Comparison of ENCODE assay signal across 1 cellular context in genomic region chr7:66099551-66100407, GRCh38.
TF ChIP-seq lines count a peak whose summit lies in the region.

No MANE protein-coding gene starts in this region.

TF ChIP-seq in K562, 482 proteins besides CTCF, POLR2A, EP300 and RAD21 (continued from another document and continues in another):
- TF ChIP-seq ZBTB26 (CRISPR knock-in tag; IDR thresholded peaks at IDR 0.05) (peak; percentile 94), ZNF780A (CRISPR knock-in tag; IDR thresholded peaks at IDR 0.05) (no peak), NFIX (CRISPR knock-in tag; IDR thresholded peaks at IDR 0.05; ENCODE audit: low read depth) (no peak), SRSF7 (optimal IDR thresholded peaks at IDR 0.05; ENCODE audit: low read depth, low read length) (no peak), STAG1 (CRISPR knock-in tag; IDR thresholded peaks at IDR 0.05; ENCODE audit: borderline replicate concordance) (no peak), KDM1A (IDR thresholded peaks at IDR 0.05) (peak; percentile 87 to 90), KDM4B (IDR thresholded peaks at IDR 0.05; ENCODE audit: borderline replicate concordance in 2 of 2, low read depth in 1 of 2) (0 out of 4 replicates have a peak, but pooled peaks of 1 of the 2 experiments have one; percentile 36), MAZ (CRISPR knock-in tag; conservative IDR thresholded peaks at IDR 0.05 in 1 of 2, IDR thresholded peaks at IDR 0.05 in 1 of 2) (peak in 1 of 2 experiments; percentile 63; a peak in 3 of 4 replicates), ZNF24 (IDR thresholded peaks at IDR 0.05) (no peak), ZHX1 (conservative IDR thresholded peaks at IDR 0.05; ENCODE audit: low read length) (no peak), RUNX1 (IDR thresholded peaks at IDR 0.05; ENCODE audit: low read depth) (no peak), GABPA (tag; conservative IDR thresholded peaks at IDR 0.05; ENCODE audit: low read depth) (peak; percentile 41; the same call in 1 of the 2 replicates), ARID1B (IDR thresholded peaks at IDR 0.05) (peak; percentile 79), BRF1 (IDR thresholded peaks at IDR 0.05; ENCODE audit: borderline replicate concordance, extremely low read depth, insufficient read length) (no peak), HIVEP1 (CRISPR knock-in tag; IDR thresholded peaks at IDR 0.05) (no peak), ELK1 (CRISPR knock-in tag; IDR thresholded peaks at IDR 0.05) (no peak), DEAF1 (CRISPR knock-in tag; IDR thresholded peaks at IDR 0.05) (no peak), VEZF1 (CRISPR knock-in tag; IDR thresholded peaks at IDR 0.05) (peak; percentile 75), PHB2 (IDR thresholded peaks at IDR 0.05; ENCODE audit: low read depth) (no peak), ZNF512 (tag; IDR thresholded peaks at IDR 0.05) (peak; percentile 83), JUND (IDR thresholded peaks at IDR 0.05; ENCODE audit: borderline replicate concordance, low read depth, low read length) (no peak), JUND (tag; IDR thresholded peaks at IDR 0.05; ENCODE audit: borderline replicate concordance, low read depth, low read length) (no peak; the same call in 2 of the 3 replicates), SMARCA4 (IDR thresholded peaks at IDR 0.05) (peak; percentile 71), MBD1 (CRISPR knock-in tag; IDR thresholded peaks at IDR 0.05) (no peak), HNRNPUL1 (IDR thresholded peaks at IDR 0.05; ENCODE audit: low read length) (0 out of 2 replicates have a peak, but pooled peaks have one; percentile 53), RBM39 (optimal IDR thresholded peaks at IDR 0.05; ENCODE audit: low read depth, low read length) (peak; percentile 27), ZC3H8 (IDR thresholded peaks at IDR 0.05) (peak; percentile 36; the same call in 1 of the 2 replicates), NELFE (IDR thresholded peaks at IDR 0.05; ENCODE audit: insufficient read depth, insufficient read length) (no peak), BRD9 (IDR thresholded peaks at IDR 0.05; ENCODE audit: low read depth, partially characterized antibody) (peak; percentile 93), MYBL2 (IDR thresholded peaks at IDR 0.05; ENCODE audit: low read depth) (no peak), MYBL2 (CRISPR knock-in tag; IDR thresholded peaks at IDR 0.05; ENCODE audit: borderline replicate concordance) (no peak), ZNF280B (CRISPR knock-in tag; IDR thresholded peaks at IDR 0.05) (no peak), TEAD4 (IDR thresholded peaks at IDR 0.05; ENCODE audit: low read length) (no peak), TEAD4 (CRISPR knock-in tag; IDR thresholded peaks at IDR 0.05; ENCODE audit: borderline replicate concordance) (no peak), SUPT5H (IDR thresholded peaks at IDR 0.05) (peak; percentile 94), ETV1 (tag; conservative IDR thresholded peaks at IDR 0.05; ENCODE audit: low read depth) (peak; percentile 39), PHF8 (IDR thresholded peaks at IDR 0.05; ENCODE audit: borderline replicate concordance, low read length) (peak; percentile 68; the same call in 1 of the 2 replicates), ZNF316 (IDR thresholded peaks at IDR 0.05) (no peak), ARID2 (IDR thresholded peaks at IDR 0.05) (no peak), EGR1 (conservative IDR thresholded peaks at IDR 0.05) (peak; percentile 93), RBFOX2 (IDR thresholded peaks at IDR 0.05; ENCODE audit: low read depth, low read length) (peak; percentile 12; the same call in 1 of the 2 replicates), ZNF174 (CRISPR knock-in tag; IDR thresholded peaks at IDR 0.05) (no peak), PHF21A (IDR thresholded peaks at IDR 0.05; ENCODE audit: borderline replicate concordance, low read depth) (no peak), FIP1L1 (IDR thresholded peaks at IDR 0.05; ENCODE audit: low read depth, low read length, poor library complexity, severe bottlenecking) (no peak), HLTF (IDR thresholded peaks at IDR 0.05) (peak; percentile 96), OTX1 (CRISPR knock-in tag; IDR thresholded peaks at IDR 0.05) (peak; percentile 87), TRIM28 (IDR thresholded peaks at IDR 0.05) (peak; percentile 76; the same call in 1 of the 2 replicates), PBX2 (CRISPR knock-in tag; IDR thresholded peaks at IDR 0.05; ENCODE audit: low read depth) (no peak), PBX2 (tag; conservative IDR thresholded peaks at IDR 0.05; ENCODE audit: low read depth) (no peak), RHOXF2B (CRISPR knock-in tag; conservative IDR thresholded peaks at IDR 0.05) (no peak), LARP7 (IDR thresholded peaks at IDR 0.05) (peak; percentile 59; the same call in 1 of the 2 replicates), CEBPB (tag; IDR thresholded peaks at IDR 0.05) (no peak), NR0B1 (IDR thresholded peaks at IDR 0.05; ENCODE audit: partially characterized antibody) (no peak)
